26 cellular contexts compared by ENCODE assay signal in genomic region chr2:136718273-136718672, GRCh38. TPM values are rescaled to one million over a fixed set of nuclear protein-coding genes. Genes with fewer than 3 reads are reported as not detected.
"Had no signal": no experiment of that assay in that cellular context is flagged by ENCODE, and none has a peak within 500 bp of the region (broad histone marks: within the 10 kb centered on the region; RNA-seq: fewer than 3 reads in every experiment).

No MANE protein-coding gene starts in this region.

- DNase-seq: activated CD4-positive, alpha-beta T cell treated with anti-CD3 and anti-CD28 coated beads for 1 hour; activated CD4-positive, alpha-beta T cell treated with anti-CD3 and anti-CD28 coated beads, Interleukin-2, amount 10 ng/mL, durations not matched to agents 7 days and 5 days; activated CD8-positive, alpha-beta T cell treated with anti-CD3 and anti-CD28 coated beads for 36 hours; activated gamma-delta T cell treated with Interleukin-2 at 50 U/mL for 16 hours; activated naive CD4-positive, alpha-beta T cell treated with anti-CD3 and anti-CD28 coated beads, Interleukin-2, amount 50 U/mL, for 16 hours; activated T-cell treated with anti-CD3 and anti-CD28 coated beads, Interleukin-2, amount 50 U/mL, for 4 hours; amniotic stem cell; brain microvascular endothelial cell; cortex of kidney; effector memory CD8-positive, alpha-beta T cell; hippocampal formation; kidney; left colon; mammary epithelial cell; naive B cell; nephron progenitor cell; stimulated activated CD4-positive, alpha-beta T cell treated with anti-CD3 and anti-CD28 coated beads, Interleukin-12 subunit alpha, Interleukin-12 subunit beta, amount 100 ng/mL, for 4 hours; stimulated activated CD4-positive, alpha-beta T cell treated with anti-CD3 and anti-CD28 coated beads, Interleukin-4, amount 100 ng/mL, for 1 hour; stimulated activated naive CD8-positive, alpha-beta T cell treated with anti-CD3 and anti-CD28 coated beads, Interleukin-15, Interleukin-2, amounts not matched to agents 100 U/mL and 50 U/mL, for 24 hours; T1000; testis; transverse colon had no signal

- H3K27ac ChIP-seq: brain microvascular endothelial cell, gastroesophageal sphincter, neutrophil, skin epidermis, testis, transverse colon had no signal

- H3K4me1 ChIP-seq: gastroesophageal sphincter, testis, transverse colon had no signal

- H3K9me3 ChIP-seq: gastroesophageal sphincter, neutrophil, testis, transverse colon had no signal

- H3K27me3 ChIP-seq: brain microvascular endothelial cell, gastroesophageal sphincter, neutrophil, testis, transverse colon had no signal

- H3K4me3 ChIP-seq: gastroesophageal sphincter, skin epidermis, testis, transverse colon had no signal

- H3K36me3 ChIP-seq: brain microvascular endothelial cell, gastroesophageal sphincter, neutrophil, transverse colon had no signal

RNA-seq across cellular contexts. Expression of gene THSD7B, which starts 47.1 kb away (rescaled TPM):
- polyA plus RNA-seq: fibroblast of lung had no signal
